Comparison of ENCODE assay signal across 8 cellular contexts in genomic region chr15:79430901-79431635, GRCh38. TPM values are rescaled to one million over a fixed set of nuclear protein-coding genes. Genes with fewer than 3 reads are reported as not detected.
DNase-seq lines count a peak whose midpoint lies in the region; ATAC-seq and TF ChIP-seq lines count a peak whose summit lies in the region.

No MANE protein-coding gene starts in this region.

- no peak for ATAC-seq in GM19351 (IDR thresholded peaks at IDR 0.05; ENCODE audit: unreplicated experiment)
- no peak for ATAC-seq in GM21529 (IDR thresholded peaks at IDR 0.05; ENCODE audit: unreplicated experiment)

- H3K4me3 ChIP-seq in BE2C (ENCODE audit: low read depth, low read length) (peak overlapping the region; percentile 74), MG63 (peak overlapping the region; percentile 51), epithelial cell of esophagus (ENCODE audit: low read length) (peak overlapping the region; percentile 22), neutrophil (ENCODE audit: low read depth in 1 of 2, low read length in 1 of 2) (peak overlapping the region; percentile 44 to 60)

- H3K36me3 ChIP-seq in BE2C (no peaks in the 10 kb centered on the region), MG63 (no peaks in the 10 kb centered on the region), neutrophil (no peaks in the 10 kb centered on the region)

- H3K27me3 ChIP-seq in BE2C (no peaks in the 10 kb centered on the region), MG63 (peaks cover 25% of the 10 kb centered on the region), neutrophil (peaks cover 93% of the 10 kb centered on the region)

- DNase-seq in BE2C (peak; percentile 48), MG63 (no peak), epithelial cell of esophagus (ENCODE audit: low read depth) (no peak), COLO668 (lab: John Stamatoyannopoulos, UW; ENCODE audit: unreplicated experiment) (no peak), GM13976 (ENCODE audit: low spot score) (no peak)

- in situ Hi-C loops in GM13976 (cut with MboI; ENCODE audit: low sequenced_read_pairs, unreplicated experiment), result no loop called here

- TF ChIP-seq CTCF in BE2C (IDR thresholded peaks at IDR 0.05; ENCODE audit: low read depth, low read length), result no peak
- TF ChIP-seq CTCF in epithelial cell of esophagus (IDR thresholded peaks at IDR 0.05; ENCODE audit: insufficient read depth, low read depth, low read length, missing control alignments), result no peak
- no peak for TF ChIP-seq CTCF in neutrophil (IDR thresholded peaks at IDR 0.05)
- no peak for TF ChIP-seq CTCF in GM13976 (IDR thresholded peaks at IDR 0.05; ENCODE audit: borderline replicate concordance, control extremely low read depth, extremely low read depth, insufficient read depth, missing control alignments)

- H3K27ac ChIP-seq in neutrophil, result no peak overlapping the region

- peaks cover 3% of the 10 kb centered on the region; the same call in 1 of the 2 replicates for H3K9me3 ChIP-seq in BE2C
- no peaks in the 10 kb centered on the region for H3K9me3 ChIP-seq in MG63
- no peaks in the 10 kb centered on the region for H3K9me3 ChIP-seq in neutrophil

- no peaks in the 10 kb centered on the region for H3K4me1 ChIP-seq in BE2C
- H3K4me1 ChIP-seq in neutrophil (ENCODE audit: control insufficient read depth in 1 of 2, insufficient read depth in 1 of 2, low read depth in 1 of 2, low read length in 1 of 2), result peaks cover 19 to 27% of the 10 kb centered on the region in 2 experiments

RNA-seq across cellular contexts. Expression of gene MINAR1, which starts 1.1 kb away (rescaled TPM):
- polyA plus RNA-seq in BE2C (2012; ENCODE audit: insufficient read depth, insufficient read length, low read depth), result 3.3 TPM
- 0.52 and 0.79 TPM in 2 replicates for total RNA-seq in MG63 (2014; rRNA removed; shearing (Covaris generic); ENCODE audit: low replicate concordance)

Comparison
In these comparisons a context has a peak if more than half of its experiments do, and no peak if none do; other contexts are left out.
1. H3K4me3 ChIP-seq: peak in every context shown above with its lines; median percentile 74 in BE2C; 52 in neutrophil; 51 in MG63; 22 in epithelial cell of esophagus.